8 cellular contexts compared by ENCODE assay signal in genomic region chr6:25017932-25018581, GRCh38.
A peak's percentile ranks its signal among the peaks of the same experiment; 100 is the strongest.
DNase-seq lines count a peak whose midpoint lies in the region; ATAC-seq, FAIRE-seq and TF ChIP-seq lines count a peak whose summit lies in the region.

No MANE protein-coding gene starts in this region.

- DNase-seq in SK-N-MC (ENCODE audit: low read depth, low spot score) (peak; percentile 58), heart left ventricle (peak in 3 of 5 donors; percentile 39 to 69 (median 52)), small intestine (peak; percentile 49), NCI-H1048 (lab: John Stamatoyannopoulos, UW) (no peak)
- peak; percentile 83 for DNase-seq in activated naive CD4-positive, alpha-beta T cell treated with Interleukin-2 at 50 U/mL for 16 hours

- H3K4me3 ChIP-seq in SK-N-MC: no peak overlapping the region
- H3K4me3 ChIP-seq in heart left ventricle: no peak overlapping the region
- H3K4me3 ChIP-seq in small intestine (ENCODE audit: low read depth in 1 of 2, low read length in 2 of 2): no peak overlapping the region

- H3K4me1 ChIP-seq in heart left ventricle (peaks cover 0 to 45% (median 3%) of the 10 kb centered on the region in 12 donors), small intestine (ENCODE audit: control insufficient read depth in 2 of 2, insufficient read depth in 1 of 2, low read depth in 1 of 2, low read length in 1 of 2) (no peaks in the 10 kb centered on the region)

- H3K27ac ChIP-seq in SK-N-MC: no peak overlapping the region
- no peak overlapping the region for H3K27ac ChIP-seq in heart left ventricle
- H3K27ac ChIP-seq in small intestine (ENCODE audit: low read depth in 1 of 2, low read length in 1 of 2): no peak overlapping the region

- WGBS in heart left ventricle, 4 donors: 52 to 59% (median 55%) methylated on average over 7 of the region's 7 CpGs
- 38 to 49% (median 42%) methylated on average over 7 of the region's 7 CpGs for WGBS in small intestine, 3 donors

- no peaks in the 10 kb centered on the region for H3K36me3 ChIP-seq in SK-N-MC (ENCODE audit: insufficient read depth, low read length)
- H3K36me3 ChIP-seq in heart left ventricle: no peaks in the 10 kb centered on the region
- H3K36me3 ChIP-seq in small intestine (ENCODE audit: control insufficient read depth in 2 of 2, insufficient read depth in 2 of 2, low read length in 2 of 2): no peaks in the 10 kb centered on the region

- H3K27me3 ChIP-seq in heart left ventricle: peaks cover 0 to 5% (median 0%) of the 10 kb centered on the region in 9 donors
- no peaks in the 10 kb centered on the region for H3K27me3 ChIP-seq in small intestine (ENCODE audit: control insufficient read depth in 2 of 2, insufficient read depth in 2 of 2, low read length in 2 of 2)

- no peak overlapping the region for H3K9ac ChIP-seq in SK-N-MC (ENCODE audit: insufficient read length)

- FAIRE-seq in small intestine (lab: Jason Lieb, UNC): no peak

- no peaks in the 10 kb centered on the region for H3K9me3 ChIP-seq in SK-N-MC (ENCODE audit: low read depth, low read length)
- no peaks in the 10 kb centered on the region for H3K9me3 ChIP-seq in heart left ventricle
- H3K9me3 ChIP-seq in small intestine (ENCODE audit: control insufficient read depth, low read depth): no peaks in the 10 kb centered on the region

- intact Hi-C loops in heart left ventricle (cut with DNase I): no loop called here

- no peak for TF ChIP-seq POLR2A in heart left ventricle (IDR thresholded peaks at IDR 0.05)

- ATAC-seq in GM18517 (IDR thresholded peaks at IDR 0.05; ENCODE audit: unreplicated experiment) (peak; percentile 65), HG03558 (IDR thresholded peaks at IDR 0.05; ENCODE audit: extremely low read depth, unreplicated experiment) (peak; percentile 51), heart left ventricle (peak in 3 of 4 donors; percentile 46 to 58 (median 57)), GM21381 (IDR thresholded peaks at IDR 0.05; ENCODE audit: unreplicated experiment) (no peak)

- TF ChIP-seq CTCF in heart left ventricle (IDR thresholded peaks at IDR 0.05): peak; percentile 18 to 69 (median 42)
